In the genomic region with DNA sequence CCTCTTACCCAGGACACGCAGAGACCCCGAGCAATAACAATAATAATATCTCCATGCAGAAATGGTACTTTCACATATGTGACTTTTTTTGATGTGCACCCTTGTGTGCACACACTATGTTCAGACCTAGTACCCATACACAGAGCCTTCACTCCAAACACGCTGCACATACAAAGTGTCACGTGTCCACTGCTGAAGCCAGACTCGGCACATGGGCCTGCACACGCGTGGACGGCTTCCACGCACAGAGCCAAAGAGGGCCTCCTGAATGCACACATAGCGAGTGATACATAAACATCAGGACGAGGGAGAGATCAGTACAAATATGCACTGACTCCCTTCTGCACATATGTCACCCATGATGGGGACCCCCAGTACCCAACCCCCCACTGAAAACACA, we compare ENCODE assay signal across 20 cellular contexts. TPM values are rescaled to one million over a fixed set of nuclear protein-coding genes. Genes with fewer than 3 reads are reported as not detected.
"Had no signal": no experiment of that assay in that cellular context is flagged by ENCODE, and none has a peak within 500 bp of the region (broad histone marks: within the 10 kb centered on the region; RNA-seq: fewer than 3 reads in every experiment).

No MANE protein-coding gene starts in this region.

- H3K4me3 Mint-ChIP-seq: stimulated activated naive B cell treated with anti-CD40 and anti-IgM and Interleukin-4, amounts not matched to agents 10 μg/mL and 1 μg/mL and 100 μg/mL, for 72 hours; stimulated activated naive CD8-positive, alpha-beta T cell treated with anti-CD3 and anti-CD28 coated beads, Interleukin-15, amount 100 ng/mL, for 72 hours had no signal

- H3K9me3 Mint-ChIP-seq: nephron; stimulated activated naive B cell treated with anti-CD40 and anti-IgM and Interleukin-4, amounts not matched to agents 10 μg/mL and 1 μg/mL and 100 μg/mL, for 72 hours; stimulated activated naive CD8-positive, alpha-beta T cell treated with anti-CD3 and anti-CD28 coated beads, Interleukin-15, amount 100 ng/mL, for 72 hours had no signal

- H3K36me3 Mint-ChIP-seq: stimulated activated naive B cell treated with anti-CD40 and anti-IgM and Interleukin-4, amounts not matched to agents 10 μg/mL and 1 μg/mL and 100 μg/mL, for 72 hours had no signal

- DNase-seq: dermis blood vessel endothelial cell; erythroblast; foreskin keratinocyte; head of caudate nucleus; left colon; left ventricle myocardium superior; mesenchymal stem cell; midbrain; sigmoid colon; stimulated activated CD4-positive, alpha-beta T cell treated with anti-CD3 and anti-CD28 coated beads, Interleukin-2, amount 100 ng/mL, for 24 hours; stimulated activated CD4-positive, alpha-beta T cell treated with anti-CD3 and anti-CD28 coated beads, Interleukin-4, amount 100 ng/mL, for 4 hours; stimulated activated naive B cell treated with anti-CD40 and anti-IgM and Interleukin-4, amounts not matched to agents 10 μg/mL and 1 μg/mL and 100 μg/mL, for 72 hours; stimulated activated naive CD8-positive, alpha-beta T cell treated with anti-CD3 and anti-CD28 coated beads, Interleukin-15, amount 100 ng/mL, for 72 hours; testis; upper lobe of right lung had no signal

- H3K36me3 ChIP-seq: sigmoid colon, tibial nerve, upper lobe of right lung had no signal

- H3K9me3 ChIP-seq: sigmoid colon, testis, tibial nerve, upper lobe of right lung had no signal

- H3K4me1 ChIP-seq: foreskin keratinocyte, upper lobe of right lung had no signal

- H3K4me3 ChIP-seq: hepatocyte, lung, sigmoid colon, skin epidermis, testis, tibial nerve, upper lobe of right lung had no signal

- H3K27me3 ChIP-seq: testis had no signal

- H3K27ac Mint-ChIP-seq: nephron; stimulated activated naive B cell treated with anti-CD40 and anti-IgM and Interleukin-4, amounts not matched to agents 10 μg/mL and 1 μg/mL and 100 μg/mL, for 72 hours; stimulated activated naive CD8-positive, alpha-beta T cell treated with anti-CD3 and anti-CD28 coated beads, Interleukin-15, amount 100 ng/mL, for 72 hours had no signal

- ATAC-seq: foreskin keratinocyte; left colon; left ventricle myocardium superior; stimulated activated naive B cell treated with anti-CD40 and anti-IgM and Interleukin-4, amounts not matched to agents 10 μg/mL and 1 μg/mL and 100 μg/mL, for 72 hours; stimulated activated naive CD8-positive, alpha-beta T cell treated with anti-CD3 and anti-CD28 coated beads, Interleukin-15, amount 100 ng/mL, for 72 hours; upper lobe of right lung had no signal

- H3K27ac ChIP-seq: foreskin keratinocyte, hepatocyte, sigmoid colon, skin epidermis, testis, tibial nerve, upper lobe of right lung had no signal

RNA-seq across cellular contexts. Expression of gene POU2F2, which starts 41.9 kb away (rescaled TPM):
- total RNA-seq: hepatocyte had no signal
